1 cellular context compared by ENCODE assay signal in genomic region chr10:86769991-86770390, GRCh38.
TF ChIP-seq lines count a peak whose summit lies in the region.

No MANE protein-coding gene starts in this region.

TF ChIP-seq in WTC11, 78 proteins besides CTCF, POLR2A, EP300 and RAD21:
- TF ChIP-seq SOX15 (CRISPR knock-in tag; IDR thresholded peaks at IDR 0.05) (no peak), NFE2L1 (CRISPR knock-in tag; IDR thresholded peaks at IDR 0.05) (no peak), SMAD3 (CRISPR knock-in tag; IDR thresholded peaks at IDR 0.05; ENCODE audit: borderline replicate concordance) (no peak), NFYB (CRISPR knock-in tag; conservative IDR thresholded peaks at IDR 0.05; ENCODE audit: low read depth) (no peak), MAX (CRISPR knock-in tag; IDR thresholded peaks at IDR 0.05) (no peak), PRDM15 (CRISPR knock-in tag; IDR thresholded peaks at IDR 0.05) (no peak), ZNF263 (CRISPR knock-in tag; IDR thresholded peaks at IDR 0.05; ENCODE audit: low read depth) (no peak), NR2C2 (CRISPR knock-in tag; IDR thresholded peaks at IDR 0.05) (no peak), ERG (CRISPR knock-in tag; IDR thresholded peaks at IDR 0.05) (no peak)
